In genomic region chr12:104721065-104721458, GRCh38 we compare ENCODE assay signal across 10 cellular contexts.
DNase-seq lines count a peak whose midpoint lies in the region; ATAC-seq, FAIRE-seq and TF ChIP-seq lines count a peak whose summit lies in the region.
"Had no signal": no experiment of that assay in that cellular context is flagged by ENCODE, and none has a peak within 500 bp of the region (broad histone marks: within the 10 kb centered on the region; RNA-seq: fewer than 3 reads in every experiment).

No MANE protein-coding gene starts in this region.

- peak overlapping the region; percentile 42 for H3K9ac ChIP-seq in astrocyte (ENCODE audit: low read length)

- FAIRE-seq in astrocyte (lab: Jason Lieb, UNC) = no peak

- H2AFZ ChIP-seq in astrocyte (ENCODE audit: low read depth, low read length) = no peak overlapping the region

- H3K36me3 Mint-ChIP-seq in MCF 10A (ENCODE audit: insufficient read depth, unreplicated experiment) = no peaks in the 10 kb centered on the region
- H3K36me3 Mint-ChIP-seq in astrocyte (ENCODE audit: low read depth, unreplicated experiment) = peaks cover 3% of the 10 kb centered on the region
- no peaks in the 10 kb centered on the region for H3K36me3 Mint-ChIP-seq in naive thymus-derived CD8-positive, alpha-beta T cell

- DNase-seq in breast epithelium (ENCODE audit: low spot score in 2 of 2) (no peak), MCF 10A (ENCODE audit: unreplicated experiment) (no peak), astrocyte (ENCODE audit: low read depth) (no peak), DMS79 treated with DMSO at 0.1 percent for 48 hours (lab: John Stamatoyannopoulos, UW) (no peak), midbrain (lab: John Stamatoyannopoulos, UW) (no peak)
- peak in 1 of 10 donors; percentile 37 for DNase-seq in naive thymus-derived CD8-positive, alpha-beta T cell
- DNase-seq: NCI-H446 treated with DMSO at 0.1 percent for 48 hours had no signal

- H3K4me1 Mint-ChIP-seq in MCF 10A (ENCODE audit: insufficient read depth, unreplicated experiment) = no peaks in the 10 kb centered on the region
- peaks cover 12% of the 10 kb centered on the region for H3K4me1 Mint-ChIP-seq in astrocyte (ENCODE audit: low read depth, unreplicated experiment)
- H3K4me1 Mint-ChIP-seq in naive thymus-derived CD8-positive, alpha-beta T cell = peaks cover 28 to 78% (median 62%) of the 10 kb centered on the region in 4 donors

- H3K4me3 ChIP-seq in breast epithelium (peak overlapping the region in 2 of 3 donors; percentile 26 to 54), astrocyte (ENCODE audit: insufficient read depth, low read depth, low read length) (no peak overlapping the region), urinary bladder (ENCODE audit: low read depth, low read length) (no peak overlapping the region)
- H3K4me3 ChIP-seq: mucosa of descending colon had no signal

- intact Hi-C loops in breast epithelium (cut with DNase I; ENCODE audit: low total_unique reads) (no loop called here), MCF 10A (cut with micrococcal nuclease) (no loop called here)

- no peaks in the 10 kb centered on the region for H3K9me3 Mint-ChIP-seq in MCF 10A (ENCODE audit: unreplicated experiment)
- H3K9me3 Mint-ChIP-seq in astrocyte (ENCODE audit: unreplicated experiment) = no peaks in the 10 kb centered on the region
- H3K9me3 Mint-ChIP-seq in naive thymus-derived CD8-positive, alpha-beta T cell = no peaks in the 10 kb centered on the region

- no peak overlapping the region for H3K27ac Mint-ChIP-seq in MCF 10A (ENCODE audit: low read depth, unreplicated experiment)
- no peak overlapping the region for H3K27ac Mint-ChIP-seq in astrocyte (ENCODE audit: unreplicated experiment)
- peak overlapping the region; percentile 89 to 97 (median 94) for H3K27ac Mint-ChIP-seq in naive thymus-derived CD8-positive, alpha-beta T cell

- H3K9me3 ChIP-seq in breast epithelium (no peaks in the 10 kb centered on the region), astrocyte (ENCODE audit: insufficient read depth, low read depth, low read length) (no peaks in the 10 kb centered on the region)
- H3K9me3 ChIP-seq: mucosa of descending colon had no signal

- H3K4me2 ChIP-seq in astrocyte (ENCODE audit: low read length) = peak overlapping the region; percentile 83

- H3K4me3 Mint-ChIP-seq in MCF 10A (ENCODE audit: unreplicated experiment) (no peak overlapping the region), astrocyte (ENCODE audit: unreplicated experiment) (no peak overlapping the region)
- peak overlapping the region; percentile 71 to 85 (median 80) for H3K4me3 Mint-ChIP-seq in naive thymus-derived CD8-positive, alpha-beta T cell

- no TSS peak for BruUV-seq in MCF 10A (replicated peaks; lab: Mats Ljungman, UMichigan)

- TF ChIP-seq POLR2A in breast epithelium (IDR thresholded peaks at IDR 0.05) = no peak

- POLR2A ChIA-PET in MCF 10A (lab: Yijun Ruan, JAX) = no interaction called here
- POLR2A ChIA-PET in naive thymus-derived CD8-positive, alpha-beta T cell (lab: Charles Lee) = interaction anchor here (1.6 kb wide), 1 partner anchor 10 kb away, joined by 4 read pairs; no protein-coding TSS in a partner anchor

- H3K27ac ChIP-seq in breast epithelium (peak overlapping the region; percentile 48 to 81), astrocyte (ENCODE audit: low read depth, low read length) (peak overlapping the region; percentile 30), urinary bladder (ENCODE audit: low read depth) (peak overlapping the region; percentile 84)

- no peaks in the 10 kb centered on the region for H3K27me3 Mint-ChIP-seq in MCF 10A (ENCODE audit: insufficient read depth, unreplicated experiment)
- H3K27me3 Mint-ChIP-seq in astrocyte (ENCODE audit: low read depth, unreplicated experiment) = no peaks in the 10 kb centered on the region
- no peaks in the 10 kb centered on the region for H3K27me3 Mint-ChIP-seq in naive thymus-derived CD8-positive, alpha-beta T cell

- 88% methylated on average over 2 of the region's 2 CpGs for WGBS in urinary bladder

- TF ChIP-seq CTCF in breast epithelium (IDR thresholded peaks at IDR 0.05) (no peak), MCF 10A (IDR thresholded peaks at IDR 0.05; ENCODE audit: unreplicated experiment) (no peak), astrocyte (IDR thresholded peaks at IDR 0.05; ENCODE audit: insufficient read depth, low read depth, low read length) (no peak)

- no peaks in the 10 kb centered on the region for H3K27me3 ChIP-seq in breast epithelium
- no peaks in the 10 kb centered on the region for H3K27me3 ChIP-seq in astrocyte (ENCODE audit: insufficient read depth, low read length)

- peaks cover 78% of the 10 kb centered on the region for H4K20me1 ChIP-seq in astrocyte (ENCODE audit: insufficient read depth, low read length)

- H3K36me3 ChIP-seq in breast epithelium (no peaks in the 10 kb centered on the region), astrocyte (ENCODE audit: insufficient read depth, low read length) (no peaks in the 10 kb centered on the region), urinary bladder (ENCODE audit: insufficient read depth) (no peaks in the 10 kb centered on the region)

- ATAC-seq in naive thymus-derived CD8-positive, alpha-beta T cell = peak; percentile 15 to 22
- ATAC-seq in HG03565 (IDR thresholded peaks at IDR 0.05; ENCODE audit: unreplicated experiment) = no peak

- CTCF ChIA-PET in MCF 10A (lab: Yijun Ruan, JAX) = no interaction called here

- no peaks in the 10 kb centered on the region for H3K79me2 ChIP-seq in astrocyte (ENCODE audit: insufficient read depth, low read length)

- H3K4me1 ChIP-seq in breast epithelium (no peaks in the 10 kb centered on the region), astrocyte (ENCODE audit: insufficient read depth, low read length) (peaks cover 16% of the 10 kb centered on the region), urinary bladder (ENCODE audit: insufficient read depth) (no peaks in the 10 kb centered on the region)

Comparison
In these comparisons a context has a peak if more than half of its experiments do, and no peak if none do; other contexts are left out.
1. H3K27ac ChIP-seq: peak in every context shown above with its lines; median percentile 84 in urinary bladder; 64 in breast epithelium; 30 in astrocyte.
2. H3K4me3 ChIP-seq: peak in breast epithelium (2 of 3); none in astrocyte (single experiment) and urinary bladder (single experiment).
3. H3K27ac Mint-ChIP-seq: peak in naive thymus-derived CD8-positive, alpha-beta T cell (10 of 10); none in MCF 10A (single experiment) and astrocyte (single experiment).
4. H3K4me3 Mint-ChIP-seq: peak in naive thymus-derived CD8-positive, alpha-beta T cell (10 of 10); none in MCF 10A (single experiment) and astrocyte (single experiment).